In the genomic region with DNA sequence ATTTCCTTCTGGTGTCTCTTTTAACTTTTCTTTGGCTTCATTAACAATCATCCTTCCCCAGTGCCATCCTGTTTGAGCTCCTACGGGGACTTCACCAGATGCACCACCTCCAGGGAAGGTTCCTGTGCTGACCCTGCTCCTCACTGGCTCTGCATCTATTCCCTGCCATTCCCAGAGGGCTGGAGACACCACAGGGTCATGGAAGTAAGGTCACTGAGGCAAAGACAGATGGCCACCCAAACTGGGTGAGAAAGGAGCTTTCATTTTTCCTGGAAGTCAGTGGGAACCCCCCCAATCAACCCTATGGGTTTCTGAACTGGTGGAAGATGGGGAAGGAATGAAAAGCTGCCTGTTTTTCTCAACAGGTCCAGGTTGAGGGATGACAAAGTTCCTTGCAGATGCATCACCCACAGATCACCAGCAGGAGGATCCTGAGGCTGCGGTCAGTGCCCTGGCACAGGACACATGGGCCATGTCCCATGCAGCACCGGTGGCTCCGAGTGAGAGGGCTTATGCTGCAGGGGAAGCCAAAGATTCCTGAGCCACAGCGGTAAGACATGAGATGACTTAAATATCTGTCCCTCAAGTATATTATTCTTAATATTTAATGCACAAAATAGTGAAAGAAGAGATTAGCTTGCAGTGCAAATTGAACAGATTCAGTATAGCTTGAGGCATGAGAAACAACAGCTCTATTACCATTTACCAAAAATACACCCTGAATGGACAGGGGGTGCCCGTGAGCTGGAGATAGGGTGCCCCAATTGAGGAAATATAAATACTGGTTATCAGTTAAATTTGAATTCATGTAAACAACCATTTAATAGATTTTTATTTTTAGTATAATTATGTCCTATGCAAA, we compare ENCODE assay signal across 11 cellular contexts.
DNase-seq lines count a peak whose midpoint lies in the region; ATAC-seq and TF ChIP-seq lines count a peak whose summit lies in the region.
"Had no signal": no experiment of that assay in that cellular context is flagged by ENCODE, and none has a peak within 500 bp of the region (broad histone marks: within the 10 kb centered on the region; RNA-seq: fewer than 3 reads in every experiment).

No MANE protein-coding gene starts in this region.

- H3K27ac Mint-ChIP-seq in activated naive CD8-positive, alpha-beta T cell treated with anti-CD3 and anti-CD28 coated beads, Interleukin-2, amount 50 U/mL, for 24 hours = no peak overlapping the region
- H3K27ac Mint-ChIP-seq: CD4-positive, CD25-positive, alpha-beta regulatory T cell had no signal

- no peak overlapping the region for H3K4me3 Mint-ChIP-seq in activated naive CD8-positive, alpha-beta T cell treated with anti-CD3 and anti-CD28 coated beads, Interleukin-2, amount 50 U/mL, for 24 hours
- H3K4me3 Mint-ChIP-seq: CD4-positive, CD25-positive, alpha-beta regulatory T cell had no signal

- H3K4me1 ChIP-seq in foreskin keratinocyte = no peaks in the 10 kb centered on the region
- H3K4me1 ChIP-seq: gastroesophageal sphincter had no signal

- peak; percentile 24 for DNase-seq in RKO (ENCODE audit: low spot score)
- DNase-seq in foreskin keratinocyte = no peak
- no peak for DNase-seq in KG1 (lab: John Stamatoyannopoulos, UW)
- no peak for DNase-seq in activated naive CD8-positive, alpha-beta T cell treated with anti-CD3 and anti-CD28 coated beads, Interleukin-2, amount 50 U/mL, for 24 hours
- DNase-seq in cerebellar nuclear complex (lab: John Stamatoyannopoulos, UW) = no peak
- DNase-seq: activated naive CD4-positive, alpha-beta T cell treated with anti-CD3 and anti-CD28 coated beads, Interleukin-2, amount 50 U/mL, for 16 hours; CD4-positive, CD25-positive, alpha-beta regulatory T cell had no signal

- H3K27me3 ChIP-seq in foreskin keratinocyte = peaks cover 27% of the 10 kb centered on the region

- TF ChIP-seq CTCF in 22Rv1 (IDR thresholded peaks at IDR 0.05) (peak; percentile 45), GM12874 (IDR thresholded peaks at IDR 0.05; ENCODE audit: insufficient read depth, low read depth, low read length) (peak; percentile 51), foreskin keratinocyte (conservative IDR thresholded peaks at IDR 0.05) (peak; percentile 34)

- H3K27me3 Mint-ChIP-seq in activated naive CD8-positive, alpha-beta T cell treated with anti-CD3 and anti-CD28 coated beads, Interleukin-2, amount 50 U/mL, for 24 hours = peaks cover 1% of the 10 kb centered on the region

- H3K27ac ChIP-seq in 22Rv1 (no peak overlapping the region), foreskin keratinocyte (no peak overlapping the region)
- H3K27ac ChIP-seq: gastroesophageal sphincter had no signal

- no peaks in the 10 kb centered on the region for H3K36me3 Mint-ChIP-seq in activated naive CD8-positive, alpha-beta T cell treated with anti-CD3 and anti-CD28 coated beads, Interleukin-2, amount 50 U/mL, for 24 hours (ENCODE audit: low read depth)
- H3K36me3 Mint-ChIP-seq: CD4-positive, CD25-positive, alpha-beta regulatory T cell had no signal

- ATAC-seq in foreskin keratinocyte = no peak
- ATAC-seq in activated naive CD8-positive, alpha-beta T cell treated with anti-CD3 and anti-CD28 coated beads, Interleukin-2, amount 50 U/mL, for 24 hours = no peak
- ATAC-seq in GM18520 (IDR thresholded peaks at IDR 0.05; ENCODE audit: unreplicated experiment) = no peak
- ATAC-seq: gastroesophageal sphincter had no signal

- H3K4me1 Mint-ChIP-seq in activated naive CD8-positive, alpha-beta T cell treated with anti-CD3 and anti-CD28 coated beads, Interleukin-2, amount 50 U/mL, for 24 hours = peaks cover 25% of the 10 kb centered on the region

- no peaks in the 10 kb centered on the region for H3K9me3 Mint-ChIP-seq in activated naive CD8-positive, alpha-beta T cell treated with anti-CD3 and anti-CD28 coated beads, Interleukin-2, amount 50 U/mL, for 24 hours
- H3K9me3 Mint-ChIP-seq: CD4-positive, CD25-positive, alpha-beta regulatory T cell had no signal
